Comparison of ENCODE assay signal across 23 cellular contexts in the genomic region with DNA sequence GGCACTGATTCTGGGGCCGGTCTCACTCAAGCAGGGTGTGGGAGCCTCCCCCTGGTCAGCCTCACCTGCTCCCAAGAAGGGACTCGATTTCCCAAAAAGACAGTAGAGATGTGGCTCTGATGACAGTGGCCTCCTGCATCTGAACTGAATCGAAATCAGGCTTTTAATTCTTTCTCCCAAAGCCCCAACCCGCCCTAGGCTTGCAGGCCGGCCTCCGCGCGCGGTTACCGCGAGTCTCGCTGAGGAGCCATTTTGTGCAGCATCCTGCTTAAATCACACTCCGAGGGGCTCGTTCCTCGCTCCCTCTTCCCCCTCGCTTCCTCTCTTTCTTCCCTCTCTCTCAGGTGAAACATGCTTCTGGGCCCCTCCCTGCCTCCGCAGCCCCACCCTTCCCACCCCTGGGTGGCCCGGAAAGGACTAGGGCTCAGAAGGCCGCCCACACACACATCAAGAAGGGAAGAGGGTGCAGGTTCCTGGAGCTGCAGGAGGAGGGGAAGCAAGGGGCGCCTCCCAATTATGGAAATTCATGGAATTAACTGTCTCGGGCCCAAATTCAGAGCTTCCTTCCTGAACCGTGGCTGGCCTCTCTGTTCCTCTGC.
"Had no signal": no experiment of that assay in that cellular context is flagged by ENCODE, and none has a peak within 500 bp of the region (broad histone marks: within the 10 kb centered on the region; RNA-seq: fewer than 3 reads in every experiment).

No MANE protein-coding gene starts in this region.

- H3K27ac ChIP-seq: brain microvascular endothelial cell, cardiac muscle cell had no signal

- H3K4me3 ChIP-seq: cardiac muscle cell, K562 had no signal

- H3K27ac Mint-ChIP-seq: activated CD8-positive, alpha-beta T cell treated with anti-CD3 and anti-CD28 coated beads for 36 hours; activated naive CD4-positive, alpha-beta T cell treated with anti-CD3 and anti-CD28 coated beads, Interleukin-2, amount 50 U/mL, for 24 hours had no signal

- DNase-seq: activated CD4-positive, alpha-beta T cell treated with anti-CD3 and anti-CD28 coated beads for 4 hours; activated CD8-positive, alpha-beta memory T cell treated with anti-CD3 and anti-CD28 coated beads, Interleukin-2, amount 50 U/mL, for 4 hours; activated CD8-positive, alpha-beta T cell treated with anti-CD3 and anti-CD28 coated beads for 36 hours; activated naive CD4-positive, alpha-beta T cell; activated T-cell treated with anti-CD3 and anti-CD28 coated beads, Interleukin-2, amount 50 U/mL, for 1 hour; brain microvascular endothelial cell; Karpas-422; MM.1S; NCI-H1105; NCI-H1436; NCI-H1694 treated with DMSO at 0.1 percent for 48 hours; NCI-H2029 treated with DMSO at 0.1 percent for 48 hours; NCI-H2227 treated with DMSO at 0.1 percent for 48 hours; NCI-H446 treated with DMSO at 0.1 percent for 48 hours; NCI-H524 treated with DMSO at 0.1 percent for 48 hours; NCI-H748 treated with DMSO at 0.1 percent for 48 hours; PC-3; SIG-M5; SW 1271 had no signal

- ATAC-seq: activated CD4-positive, CD25-positive, alpha-beta regulatory T cell treated with anti-CD3 and anti-CD28 coated beads, Interleukin-2, amount 50 U/mL, for 24 hours; activated CD8-positive, alpha-beta T cell treated with anti-CD3 and anti-CD28 coated beads for 36 hours; K562; PC-3 had no signal

- H3K36me3 ChIP-seq: brain microvascular endothelial cell, cardiac muscle cell had no signal

- H3K9me3 Mint-ChIP-seq: activated CD8-positive, alpha-beta T cell treated with anti-CD3 and anti-CD28 coated beads for 36 hours; activated naive CD4-positive, alpha-beta T cell treated with anti-CD3 and anti-CD28 coated beads, Interleukin-2, amount 50 U/mL, for 24 hours had no signal

- H3K36me3 Mint-ChIP-seq: activated naive CD4-positive, alpha-beta T cell treated with anti-CD3 and anti-CD28 coated beads, Interleukin-2, amount 50 U/mL, for 24 hours had no signal

- H3K4me3 Mint-ChIP-seq: activated CD8-positive, alpha-beta T cell treated with anti-CD3 and anti-CD28 coated beads for 36 hours; activated naive CD4-positive, alpha-beta T cell treated with anti-CD3 and anti-CD28 coated beads, Interleukin-2, amount 50 U/mL, for 24 hours had no signal
